13 cellular contexts compared by ENCODE assay signal in genomic region chr21:41445465-41445862, GRCh38. TPM values are rescaled to one million over a fixed set of nuclear protein-coding genes. Genes with fewer than 3 reads are reported as not detected.
DNase-seq lines count a peak whose midpoint lies in the region; ATAC-seq, FAIRE-seq and TF ChIP-seq lines count a peak whose summit lies in the region.
"Had no signal": no experiment of that assay in that cellular context is flagged by ENCODE, and none has a peak within 500 bp of the region (broad histone marks: within the 10 kb centered on the region; RNA-seq: fewer than 3 reads in every experiment).

No MANE protein-coding gene starts in this region.

- intact Hi-C loops in GM12878 (cut with micrococcal nuclease; ENCODE audit: unreplicated experiment) = no loop called here
- intact Hi-C loops in stomach (cut with DNase I; ENCODE audit: low total_unique reads) = loop anchor here (10.0 kb wide), 1 partner anchor 311 kb away; no protein-coding TSS in a partner anchor

- peak overlapping the region; percentile 59 to 68 for H3K27ac Mint-ChIP-seq in activated naive CD4-positive, alpha-beta T cell treated with anti-CD3 and anti-CD28 coated beads, Interleukin-2, amount 50 U/mL, for 72 hours
- H3K27ac Mint-ChIP-seq in activated naive CD4-positive, alpha-beta T cell treated with anti-CD3 and anti-CD28 coated beads, Interleukin-2, amount 10 ng/mL, durations not matched to agents 7 days and 5 days = no peak overlapping the region

- H3K4me3 ChIP-seq in GM12878 (no peak overlapping the region), stomach (no peak overlapping the region)
- H3K4me3 ChIP-seq: HAP-1 had no signal

- peak; percentile 28 for TF ChIP-seq POLR2A in GM18526 (IDR thresholded peaks at IDR 0.05; ENCODE audit: extremely low read depth, insufficient read length)
- TF ChIP-seq POLR2A in GM12878 (IDR thresholded peaks at IDR 0.05; ENCODE audit: low read depth, low read length) = peak; percentile 75
- TF ChIP-seq POLR2A in stomach (IDR thresholded peaks at IDR 0.05) = no peak

- H2AFZ ChIP-seq in GM12878 (ENCODE audit: control insufficient read depth, low read depth, low read length) = no peak overlapping the region

- no peak for FAIRE-seq in GM12878 (lab: Jason Lieb, UNC)

- ATAC-seq in activated naive CD4-positive, alpha-beta T cell treated with anti-CD3 and anti-CD28 coated beads, Interleukin-2, amount 50 U/mL, for 72 hours = no peak
- no peak; the same call in 2 of the 3 replicates for ATAC-seq in GM12878

- 97% methylated on average over 7 of the region's 7 CpGs for WGBS in GM12878 (ENCODE audit: insufficient coverage, insufficient replicate concordance, low lambda C conversion rate, missing lambda C conversion rate)
- 84 to 92% (median 89%) methylated on average over 7 of the region's 7 CpGs for WGBS in stomach, 5 donors

- no TSS peak for BruUV-seq in GM12878 (replicated peaks; lab: Mats Ljungman, UMichigan)

- H3K4me1 ChIP-seq in GM12878 (ENCODE audit: control insufficient read depth, insufficient read depth, low read length) = no peaks in the 10 kb centered on the region
- no peaks in the 10 kb centered on the region for H3K4me1 ChIP-seq in stomach
- H3K4me1 ChIP-seq: HAP-1 had no signal

- CTCF ChIA-PET in activated naive CD4-positive, alpha-beta T cell treated with anti-CD3 and anti-CD28 coated beads, Interleukin-2, amount 10 ng/mL, durations not matched to agents 7 days and 5 days (lab: Charles Lee) = no interaction called here
- CTCF ChIA-PET in GM12878 (lab: Yijun Ruan, JAX) = interaction anchor here (0.5 to 1.2 kb wide), 2 partner anchors 34 to 172 kb away, joined by 3 to 5 read pairs; no protein-coding TSS in a partner anchor

- in situ Hi-C loops in GM12878 (cut with MboI) = no loop called here

- H3K27me3 ChIP-seq in GM12878 (replicated peaks in 1 of 2; ENCODE audit: control insufficient read depth in 2 of 2, insufficient read depth in 2 of 2, low read length in 1 of 2) = no peaks in the 10 kb centered on the region
- no peaks in the 10 kb centered on the region for H3K27me3 ChIP-seq in stomach

- no peak overlapping the region for H3K9ac ChIP-seq in GM12878 (ENCODE audit: control insufficient read depth, insufficient read depth, low read length)

- DNase-seq in activated naive CD4-positive, alpha-beta T cell treated with anti-CD3 and anti-CD28 coated beads, Interleukin-2, amount 50 U/mL, for 72 hours (ENCODE audit: low spot score in 2 of 2) = no peak
- DNase-seq in activated naive CD4-positive, alpha-beta T cell treated with anti-CD3 and anti-CD28 coated beads, Interleukin-2, amount 10 ng/mL, durations not matched to agents 7 days and 5 days = no peak
- DNase-seq in GM12878 (ENCODE audit: low read depth, low spot score) (no peak), stomach (peak; percentile 18), midbrain (lab: John Stamatoyannopoulos, UW) (no peak), putamen (ENCODE audit: low spot score) (no peak)
- DNase-seq: CD4-positive, alpha-beta memory T cell; NCI-H187 treated with DMSO at 0.1 percent for 48 hours; NCI-H446 treated with DMSO at 0.1 percent for 48 hours; NCI-H748 treated with DMSO at 0.1 percent for 48 hours; SHP77 had no signal

- no peaks in the 10 kb centered on the region for H3K27me3 Mint-ChIP-seq in activated naive CD4-positive, alpha-beta T cell treated with anti-CD3 and anti-CD28 coated beads, Interleukin-2, amount 10 ng/mL, durations not matched to agents 7 days and 5 days
- H3K27me3 Mint-ChIP-seq: CD4-positive, alpha-beta memory T cell had no signal

- POLR2A ChIA-PET in GM12878 (lab: Charles Lee) = no interaction called here

- no peak overlapping the region for H3K4me2 ChIP-seq in GM12878 (ENCODE audit: control insufficient read depth, insufficient read depth)

- RAD21 ChIA-PET in GM12878 (lab: Charles Lee; ENCODE audit: unreplicated experiment) = no interaction called here

- TF ChIP-seq RAD21 in GM12878 (IDR thresholded peaks at IDR 0.05; ENCODE audit: insufficient read depth, low read depth, low read length) = no peak

- no peaks in the 10 kb centered on the region for H3K4me1 Mint-ChIP-seq in activated naive CD4-positive, alpha-beta T cell treated with anti-CD3 and anti-CD28 coated beads, Interleukin-2, amount 10 ng/mL, durations not matched to agents 7 days and 5 days
- H3K4me1 Mint-ChIP-seq: CD4-positive, alpha-beta memory T cell had no signal

- H3K27ac ChIP-seq in GM12878 (ENCODE audit: control insufficient read depth, insufficient read depth) (no peak overlapping the region), stomach (no peak overlapping the region)

- peaks cover 4 to 66% of the 10 kb centered on the region in 2 donors for H3K36me3 Mint-ChIP-seq in activated naive CD4-positive, alpha-beta T cell treated with anti-CD3 and anti-CD28 coated beads, Interleukin-2, amount 50 U/mL, for 72 hours
- H3K36me3 Mint-ChIP-seq in activated naive CD4-positive, alpha-beta T cell treated with anti-CD3 and anti-CD28 coated beads, Interleukin-2, amount 10 ng/mL, durations not matched to agents 7 days and 5 days = peaks cover 84% of the 10 kb centered on the region

- H3K36me3 ChIP-seq in GM12878 (ENCODE audit: control insufficient read depth in 2 of 2, insufficient read depth in 2 of 2, low read length in 1 of 2) (peaks cover 30 to 79% of the 10 kb centered on the region in 2 experiments), stomach (peaks cover 35 to 98% (median 96%) of the 10 kb centered on the region in 4 donors)
- H3K36me3 ChIP-seq: HAP-1 had no signal

- SMC1A ChIA-PET in GM12878 (lab: Charles Lee; ENCODE audit: uncharacterized antibody, unreplicated experiment) = no interaction called here

- peaks cover 4% of the 10 kb centered on the region for H4K20me1 ChIP-seq in GM12878 (ENCODE audit: control insufficient read depth, insufficient read depth)

- H3K9me3 ChIP-seq in GM12878 (replicated peaks; ENCODE audit: control insufficient read depth, insufficient read depth, low read length) (no peaks in the 10 kb centered on the region), stomach (no peaks in the 10 kb centered on the region)
- H3K9me3 ChIP-seq: HAP-1 had no signal

- TF ChIP-seq CTCF in GM12878 (IDR thresholded peaks at IDR 0.05 in 2 of 3, conservative IDR thresholded peaks at IDR 0.05 in 1 of 3; ENCODE audit: control insufficient read depth in 2 of 3, extremely low read depth in 1 of 3, insufficient read depth in 1 of 3, low read depth in 3 of 3, low read length in 3 of 3) (no peak), stomach (IDR thresholded peaks at IDR 0.05) (no peak)

- H3K9me3 Mint-ChIP-seq in activated naive CD4-positive, alpha-beta T cell treated with anti-CD3 and anti-CD28 coated beads, Interleukin-2, amount 50 U/mL, for 72 hours = no peaks in the 10 kb centered on the region
- no peaks in the 10 kb centered on the region for H3K9me3 Mint-ChIP-seq in activated naive CD4-positive, alpha-beta T cell treated with anti-CD3 and anti-CD28 coated beads, Interleukin-2, amount 10 ng/mL, durations not matched to agents 7 days and 5 days
- H3K9me3 Mint-ChIP-seq: CD4-positive, alpha-beta memory T cell had no signal

- no peaks in the 10 kb centered on the region; the same call in none of the 2 replicates for H3K79me2 ChIP-seq in GM12878 (ENCODE audit: control insufficient read depth, insufficient read depth, low read length)

- TF ChIP-seq EP300 in GM12878 (IDR thresholded peaks at IDR 0.05; ENCODE audit: borderline replicate concordance in 1 of 2, control insufficient read depth in 1 of 2, low read depth in 2 of 2, low read length in 2 of 2) = no peak
- TF ChIP-seq EP300 in stomach (IDR thresholded peaks at IDR 0.05) = no peak

- H3K4me3 Mint-ChIP-seq in activated naive CD4-positive, alpha-beta T cell treated with anti-CD3 and anti-CD28 coated beads, Interleukin-2, amount 10 ng/mL, durations not matched to agents 7 days and 5 days = no peak overlapping the region
- H3K4me3 Mint-ChIP-seq: CD4-positive, alpha-beta memory T cell had no signal

RNA-seq across cellular contexts. Expression of gene MX1, which starts 19.4 kb away (rescaled TPM):
- total RNA-seq in activated naive CD4-positive, alpha-beta T cell treated with anti-CD3 and anti-CD28 coated beads, Interleukin-2, amount 50 U/mL, for 72 hours = 100 to 1,000 TPM in 1 of 2 donors, 10 to 100 TPM in 1; 18.0 to 365 TPM
- 488 and 545 TPM in 2 replicates for total RNA-seq in GM12878 (2013; cell fraction: nucleolus; rRNA removed)
- total RNA-seq in GM12878 (2014; rRNA removed) (385 and 432 TPM in 2 replicates), GM12878 (2014; rRNA removed; fragmentation: Illumina TruSeq; extraction: Trizol) (354 and 364 TPM in 2 replicates), GM12878 (2021) (380 and 405 TPM in 2 replicates), stomach (100 to 1,000 TPM in 2 of 5 donors, 10 to 100 TPM in 3; 15.1 to 125 (median 66.9) TPM)
- 255 TPM for polyA plus RNA-seq in GM12878 (2011; ENCODE audit: low read depth)
- polyA plus RNA-seq in GM12878 (2011; rRNA removed) (337 and 367 TPM in 2 replicates), GM12878 (2014; fragmentation: Illumina TruSeq; extraction: Trizol) (293 and 352 TPM in 2 replicates), GM12878 (2014; fragmentation: Nextera tagmentation; extraction: Ambion mirVana) (10 to 100 TPM; 75.9 to 90.9 TPM), GM12878 (2014; rRNA removed) (308 and 311 TPM in 2 replicates), GM12878 (2016; fragmentation: Nextera tagmentation; extraction: Ambion mirVana) (100 to 1,000 TPM; 242 to 247 TPM), stomach (10 to 100 TPM; 11.4 to 25.2 (median 25.1) TPM)
- polyA plus RNA-seq in GM12878 (2011; cell fraction: cytosol; rRNA removed) = 403 and 416 TPM in 2 replicates
- polyA plus RNA-seq in GM12878 (2011; cell fraction: nucleus; rRNA removed) = 596 and 625 TPM in 2 replicates
- polyA plus RNA-seq in GM12878 (2012) = 327 and 366 TPM in 2 replicates
- 680 and 808 TPM in 2 replicates for polyA minus RNA-seq in GM12878 (2011; rRNA and poly(A)+ RNA removed)
- polyA minus RNA-seq in GM12878 (2011; cell fraction: cytosol; rRNA and poly(A)+ RNA removed) = 217 and 223 TPM in 2 replicates
- polyA minus RNA-seq in GM12878 (2011; cell fraction: nucleus; rRNA and poly(A)+ RNA removed) = 429 and 648 TPM in 2 replicates

Comparison
In these comparisons a context has a peak if more than half of its experiments do, and no peak if none do; other contexts are left out.
1. POLR2A ChIP-seq: peak in GM18526 (single experiment) and GM12878 (single experiment); none in stomach (0 of 4).